Comparison of ENCODE assay signal across 8 cellular contexts in genomic region chr5:102866315-102866693, GRCh38.
A peak's percentile ranks its signal among the peaks of the same experiment; 100 is the strongest.
DNase-seq lines count a peak whose midpoint lies in the region; ATAC-seq and TF ChIP-seq lines count a peak whose summit lies in the region.

No MANE protein-coding gene starts in this region.

- H3K27me3 ChIP-seq in right lobe of liver (no peaks in the 10 kb centered on the region), transverse colon (peaks cover 10% of the 10 kb centered on the region)

- DNase-seq in ELR (ENCODE audit: low read depth) (peak; percentile 29), MCF 10A (ENCODE audit: unreplicated experiment) (no peak), right lobe of liver (no peak), transverse colon (no peak), retina (no peak)

- no peaks in the 10 kb centered on the region for H3K36me3 ChIP-seq in right lobe of liver
- H3K36me3 ChIP-seq in transverse colon, result no peaks in the 10 kb centered on the region

- no peak for TF ChIP-seq EP300 in transverse colon (IDR thresholded peaks at IDR 0.05; ENCODE audit: low read depth)

- CTCF ChIA-PET in MCF 10A (lab: Yijun Ruan, JAX), result interaction anchor here (0.8 to 1.8 kb wide), 6 partner anchors 11 to 86 kb away, joined by 3 to 7 read pairs (median 4); no protein-coding TSS in a partner anchor

- POLR2A ChIA-PET in MCF 10A (lab: Yijun Ruan, JAX), result interaction anchor here (0.6 to 2.4 kb wide), 13 partner anchors 9 to 270 kb away, joined by 3 to 9 read pairs (median 3); partner anchors contain the start of genes GIN1 and PPIP5K2

- H3K4me1 ChIP-seq in right lobe of liver (no peaks in the 10 kb centered on the region), transverse colon (peaks cover 5 to 54% (median 24%) of the 10 kb centered on the region in 4 donors)

- H3K4me3 Mint-ChIP-seq in MCF 10A (ENCODE audit: unreplicated experiment), result peak overlapping the region; percentile 73

- ATAC-seq in HG03460 (IDR thresholded peaks at IDR 0.05; ENCODE audit: unreplicated experiment), result peak; percentile 11
- ATAC-seq in right lobe of liver, result peak; percentile 24 to 40 (median 32)
- ATAC-seq in HG02763 (IDR thresholded peaks at IDR 0.05; ENCODE audit: unreplicated experiment), result no peak
- no peak for ATAC-seq in GM21825 (IDR thresholded peaks at IDR 0.05; ENCODE audit: unreplicated experiment)

- TF ChIP-seq CTCF in MCF 10A (IDR thresholded peaks at IDR 0.05; ENCODE audit: unreplicated experiment) (no peak), right lobe of liver (IDR thresholded peaks at IDR 0.05) (no peak), transverse colon (IDR thresholded peaks at IDR 0.05) (no peak)

- 7% methylated on average over 6 of the region's 6 CpGs for WGBS in right lobe of liver (ENCODE audit: insufficient coverage, low coverage, low lambda C conversion rate, missing lambda C conversion rate)
- whole genome bisulfite sequencing in transverse colon (ENCODE audit: low coverage in 1 of 2), 2 donors, result 5 to 12% methylated on average over 4 to 6 of the region's 6 CpGs

- H3K9me3 ChIP-seq in right lobe of liver (no peaks in the 10 kb centered on the region), transverse colon (no peaks in the 10 kb centered on the region)

- peaks cover 7% of the 10 kb centered on the region for H3K4me1 Mint-ChIP-seq in MCF 10A (ENCODE audit: insufficient read depth, unreplicated experiment)

- H3K4me3 ChIP-seq in right lobe of liver (peak overlapping the region; percentile 49 to 54 (median 52)), transverse colon (peak overlapping the region; percentile 45 to 74 (median 59))

- peak overlapping the region; percentile 73 for H3K27ac Mint-ChIP-seq in MCF 10A (ENCODE audit: low read depth, unreplicated experiment)

- peaks cover 8% of the 10 kb centered on the region for H3K9me3 Mint-ChIP-seq in MCF 10A (ENCODE audit: unreplicated experiment)

- H3K27ac ChIP-seq in right lobe of liver (peak overlapping the region; percentile 23 to 59 (median 42)), transverse colon (peak overlapping the region; percentile 79 to 85 (median 84))

- in situ Hi-C loops in transverse colon (cut with MboI; ENCODE audit: low pct_ligation_motif_present in 1 of 4, low pct_unique_long_range_greater_than_20kb in 1 of 4, low sequenced_read_pairs in 3 of 4), result no loop called here

- no peaks in the 10 kb centered on the region for H3K27me3 Mint-ChIP-seq in MCF 10A (ENCODE audit: insufficient read depth, unreplicated experiment)

- H3K36me3 Mint-ChIP-seq in MCF 10A (ENCODE audit: insufficient read depth, unreplicated experiment), result peaks cover 7% of the 10 kb centered on the region

- BruUV-seq in MCF 10A (replicated peaks; lab: Mats Ljungman, UMichigan), result TSS peak; percentile 49

- intact Hi-C loops in MCF 10A (cut with micrococcal nuclease) (loop anchor here (5.0 to 10.0 kb wide), 2 partner anchors 108 to 184 kb away; no protein-coding TSS in a partner anchor), right lobe of liver (cut with DNase I) (no loop called here), transverse colon (cut with DNase I; ENCODE audit: low total_unique reads) (no loop called here)

- no peak for TF ChIP-seq POLR2A in right lobe of liver (IDR thresholded peaks at IDR 0.05)
- TF ChIP-seq POLR2A in transverse colon (IDR thresholded peaks at IDR 0.05), result no peak

Comparison
In these comparisons a context has a peak if more than half of its experiments do, and no peak if none do; other contexts are left out.
1. ATAC-seq: peak in HG03460 (single experiment) and right lobe of liver (4 of 4); none in HG02763 (single experiment) and GM21825 (single experiment).